9 cellular contexts compared by ENCODE assay signal in genomic region chr7:16739863-16740622, GRCh38. TPM values are rescaled to one million over a fixed set of nuclear protein-coding genes. Genes with fewer than 3 reads are reported as not detected.
A peak's percentile ranks its signal among the peaks of the same experiment; 100 is the strongest.
DNase-seq lines count a peak whose midpoint lies in the region; ATAC-seq and TF ChIP-seq lines count a peak whose summit lies in the region.
"Had no signal": no experiment of that assay in that cellular context is flagged by ENCODE, and none has a peak within 500 bp of the region (broad histone marks: within the 10 kb centered on the region; RNA-seq: fewer than 3 reads in every experiment).

No MANE protein-coding gene starts in this region.

- H3K4me2 ChIP-seq in IMR-90 (ENCODE audit: low read depth, low read length): no peak overlapping the region

- no peak overlapping the region for H4K91ac ChIP-seq in IMR-90 (ENCODE audit: insufficient read depth, low read depth, low read length)

- H3K36me3 ChIP-seq in IMR-90 (ENCODE audit: control insufficient read depth, insufficient read depth, low read length) (no peaks in the 10 kb centered on the region), colonic mucosa (no peaks in the 10 kb centered on the region), mucosa of descending colon (ENCODE audit: low read depth) (no peaks in the 10 kb centered on the region)

- H3K4me1 ChIP-seq in IMR-90 (ENCODE audit: control insufficient read depth, insufficient read depth, low read length) (peaks cover 3% of the 10 kb centered on the region), colonic mucosa (no peaks in the 10 kb centered on the region), mucosa of descending colon (ENCODE audit: low read depth) (peaks cover 5% of the 10 kb centered on the region)

- H3K27me3 ChIP-seq in IMR-90 (ENCODE audit: control insufficient read depth, insufficient read depth, low read length) (no peaks in the 10 kb centered on the region), colonic mucosa (no peaks in the 10 kb centered on the region)

- H4K5ac ChIP-seq in IMR-90 (ENCODE audit: low read depth, low read length): no peak overlapping the region

- H2BK15ac ChIP-seq in IMR-90 (ENCODE audit: low read depth, low read length): no peak overlapping the region

- no peak overlapping the region for H3K14ac ChIP-seq in IMR-90 (replicated peaks; ENCODE audit: low read depth, low read length)

- H3K9me3 ChIP-seq in IMR-90 (ENCODE audit: control insufficient read depth, insufficient read depth, low read length): no peaks in the 10 kb centered on the region
- no peaks in the 10 kb centered on the region for H3K9me3 ChIP-seq in colonic mucosa
- H3K9me3 ChIP-seq in mucosa of descending colon: no peaks in the 10 kb centered on the region

- dilution Hi-C loops in IMR-90 (cut with HindIII; ENCODE audit: low sequenced_read_pairs, unreplicated experiment): no loop called here

- no peaks in the 10 kb centered on the region for H3K79me1 ChIP-seq in IMR-90 (ENCODE audit: low read depth in 1 of 2, low read length in 2 of 2)

- CTCF ChIA-PET in IMR-90 (lab: Yijun Ruan, JAX): no interaction called here

- no peaks in the 10 kb centered on the region for H4K20me1 ChIP-seq in IMR-90 (ENCODE audit: insufficient read depth, low read length)

- no peak overlapping the region for H2AK9ac ChIP-seq in IMR-90 (replicated peaks; ENCODE audit: low read depth, low read length, poor library complexity)

- WGBS in IMR-90 (ENCODE audit: extremely low coverage in 2 of 2, insufficient read length in 1 of 2), 2 experiments: 80% methylated on average over 1 of the region's 6 CpGs; no CpG with 5 or more reads in 1 of the 2 experiments

- H3K27ac ChIP-seq in IMR-90 (ENCODE audit: insufficient read depth, low read length) (peak overlapping the region; percentile 39; the same call in 1 of the 2 replicates), colonic mucosa (no peak overlapping the region)

- ATAC-seq in IMR-90 (ENCODE audit: low read depth) (peak; percentile 97), mucosa of descending colon (peak; percentile 95), GM18858 (IDR thresholded peaks at IDR 0.05; ENCODE audit: unreplicated experiment) (no peak), GM19397 (IDR thresholded peaks at IDR 0.05; ENCODE audit: unreplicated experiment) (no peak)

- DNase-seq in AG10803 (ENCODE audit: low read depth) (peak; percentile 94), IMR-90 (peak; percentile 98), colonic mucosa (peak; percentile 56), mucosa of descending colon (peak in 1 of 3 donors; percentile 57), T-helper 9 cell (no peak), NAMALWA (ENCODE audit: low spot score) (no peak)
- DNase-seq: stimulated activated CD4-positive, alpha-beta T cell treated with anti-CD3 and anti-CD28 coated beads, Interleukin-12 subunit alpha, Interleukin-12 subunit beta, amount 100 ng/mL, for 4 hours had no signal

- no peak for TF ChIP-seq RAD21 in IMR-90 (IDR thresholded peaks at IDR 0.05; ENCODE audit: low read length)

- TF ChIP-seq POLR2A in IMR-90 (IDR thresholded peaks at IDR 0.05; ENCODE audit: low read depth, low read length): no peak

- no TSS peak for BruUV-seq in IMR-90 (replicated peaks; lab: Mats Ljungman, UMichigan)

- H2AFZ ChIP-seq in IMR-90 (replicated peaks; ENCODE audit: low read length, poor library complexity): no peak overlapping the region

- H3K56ac ChIP-seq in IMR-90 (ENCODE audit: extremely low read depth, insufficient read depth, low read length): no peak overlapping the region

- no peak overlapping the region for H4K8ac ChIP-seq in IMR-90 (ENCODE audit: low read depth in 2 of 2, low read length in 2 of 2)

- peak overlapping the region; percentile 72; the same call in 1 of the 2 replicates for H2AK5ac ChIP-seq in IMR-90 (ENCODE audit: low read depth, low read length)

- no peak overlapping the region for H3K18ac ChIP-seq in IMR-90 (ENCODE audit: low read depth, low read length)

- H3K9ac ChIP-seq in IMR-90 (ENCODE audit: low read depth, low read length): no peak overlapping the region
- H3K9ac ChIP-seq in colonic mucosa (ENCODE audit: low read depth in 2 of 2, low read length in 2 of 2): no peak overlapping the region

- no peak overlapping the region for H3K23ac ChIP-seq in IMR-90 (ENCODE audit: low read depth, low read length)

- intact Hi-C loops in IMR-90 (cut with micrococcal nuclease) (no loop called here), colonic mucosa (cut with DNase I) (no loop called here), mucosa of descending colon (cut with DNase I, micrococcal nuclease) (no loop called here)

- in situ Hi-C loops in IMR-90 (cut with MboI; ENCODE audit: low sequenced_read_pairs): no loop called here

- H2BK120ac ChIP-seq in IMR-90 (ENCODE audit: low read depth, low read length): no peak overlapping the region

- TF ChIP-seq CTCF in AG10803 (conservative IDR thresholded peaks at IDR 0.05; ENCODE audit: low read length): no peak
- TF ChIP-seq CTCF in IMR-90 (conservative IDR thresholded peaks at IDR 0.05; ENCODE audit: low read depth, low read length): no peak
- no peak for TF ChIP-seq CTCF in colonic mucosa (IDR thresholded peaks at IDR 0.05)
- no peak for TF ChIP-seq CTCF in mucosa of descending colon (IDR thresholded peaks at IDR 0.05)

- POLR2A ChIA-PET in IMR-90 (lab: Charles Lee; ENCODE audit: unreplicated experiment): interaction anchor here (0.6 kb wide), 1 partner anchor 83 kb away, joined by 3 read pairs; no protein-coding TSS in a partner anchor

- H2BK5ac ChIP-seq in IMR-90 (ENCODE audit: low read depth, low read length, poor library complexity, severe bottlenecking): no peak overlapping the region

- H3K9me1 ChIP-seq in IMR-90 (ENCODE audit: insufficient read depth, low read length): peaks cover 6% of the 10 kb centered on the region; the same call in 1 of the 2 replicates

- no peak overlapping the region for H2BK20ac ChIP-seq in IMR-90 (ENCODE audit: low read depth, low read length)

- H3K4me3 ChIP-seq in AG10803 (ENCODE audit: low read length) (no peak overlapping the region), IMR-90 (ENCODE audit: insufficient read depth, low read depth, low read length) (no peak overlapping the region), colonic mucosa (no peak overlapping the region), mucosa of descending colon (no peak overlapping the region)

- H3K4ac ChIP-seq in IMR-90 (ENCODE audit: low read depth, low read length): peak overlapping the region; percentile 28; the same call in 1 of the 2 replicates

TF ChIP-seq in IMR-90, 13 proteins besides CTCF, POLR2A, EP300 and RAD21:
- TF ChIP-seq RFX5 (IDR thresholded peaks at IDR 0.05; ENCODE audit: low read depth, low read length) (no peak), MXI1 (IDR thresholded peaks at IDR 0.05; ENCODE audit: borderline replicate concordance, low read depth, low read length) (peak; percentile 67; the same call in 1 of the 2 replicates), SMC3 (IDR thresholded peaks at IDR 0.05; ENCODE audit: low read depth, low read length) (no peak), NFE2L2 (IDR thresholded peaks at IDR 0.05; ENCODE audit: low read depth, low read length) (peak; percentile 78), MAFK (IDR thresholded peaks at IDR 0.05; ENCODE audit: low read depth, low read length) (no peak; the same call in 1 of the 2 replicates), RCOR1 (IDR thresholded peaks at IDR 0.05; ENCODE audit: insufficient replicate concordance, low read length) (no peak), FOS (IDR thresholded peaks at IDR 0.05; ENCODE audit: low read depth, low read length) (peak; percentile 85), CEBPB (IDR thresholded peaks at IDR 0.05; ENCODE audit: low read depth, low read length) (peak; percentile 79), MAZ (IDR thresholded peaks at IDR 0.05; ENCODE audit: borderline replicate concordance, low read depth, low read length) (no peak), CHD1 (IDR thresholded peaks at IDR 0.05; ENCODE audit: low read depth, low read length) (no peak), BHLHE40 (IDR thresholded peaks at IDR 0.05; ENCODE audit: low read depth, low read length) (peak; percentile 89)
- TF ChIP-seq, protein P1, sequence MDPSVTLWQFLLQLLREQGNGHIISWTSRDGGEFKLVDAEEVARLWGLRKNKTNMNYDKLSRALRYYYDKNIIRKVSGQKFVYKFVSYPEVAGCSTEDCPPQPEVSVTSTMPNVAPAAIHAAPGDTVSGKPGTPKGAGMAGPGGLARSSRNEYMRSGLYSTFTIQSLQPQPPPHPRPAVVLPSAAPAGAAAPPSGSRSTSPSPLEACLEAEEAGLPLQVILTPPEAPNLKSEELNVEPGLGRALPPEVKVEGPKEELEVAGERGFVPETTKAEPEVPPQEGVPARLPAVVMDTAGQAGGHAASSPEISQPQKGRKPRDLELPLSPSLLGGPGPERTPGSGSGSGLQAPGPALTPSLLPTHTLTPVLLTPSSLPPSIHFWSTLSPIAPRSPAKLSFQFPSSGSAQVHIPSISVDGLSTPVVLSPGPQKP (IDR thresholded peaks at IDR 0.05; ENCODE audit: borderline replicate concordance, low read depth, low read length): no peak
- TF ChIP-seq, protein P2, sequence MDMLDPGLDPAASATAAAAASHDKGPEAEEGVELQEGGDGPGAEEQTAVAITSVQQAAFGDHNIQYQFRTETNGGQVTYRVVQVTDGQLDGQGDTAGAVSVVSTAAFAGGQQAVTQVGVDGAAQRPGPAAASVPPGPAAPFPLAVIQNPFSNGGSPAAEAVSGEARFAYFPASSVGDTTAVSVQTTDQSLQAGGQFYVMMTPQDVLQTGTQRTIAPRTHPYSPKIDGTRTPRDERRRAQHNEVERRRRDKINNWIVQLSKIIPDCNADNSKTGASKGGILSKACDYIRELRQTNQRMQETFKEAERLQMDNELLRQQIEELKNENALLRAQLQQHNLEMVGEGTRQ (IDR thresholded peaks at IDR 0.05; ENCODE audit: low read depth, low read length): peak; percentile 32; the same call in 1 of the 2 replicates
TF ChIP-seq in IMR-90: peak in this region for 6.

RNA-seq across cellular contexts. Expression of gene TSPAN13, which starts 13.5 kb away (rescaled TPM):
- total RNA-seq in IMR-90 (2012; rRNA removed) (3.0 and 6.1 TPM in 2 replicates), colonic mucosa (100 to 1,000 TPM; 151 to 156 TPM), mucosa of descending colon (10 to 100 TPM; 38.9 to 91.4 (median 90.8) TPM)
- 3.6 and 5.0 TPM in 2 replicates for polyA plus RNA-seq in IMR-90 (2012; rRNA removed)
- polyA plus RNA-seq in IMR-90 (2012; cell fraction: cytosol; rRNA removed): 1.5 and 1.7 TPM in 2 replicates
- 0.61 and 2.2 TPM in 2 replicates for polyA plus RNA-seq in IMR-90 (2012; cell fraction: nucleus; rRNA removed; ENCODE audit: low replicate concordance)

Comparison
In these comparisons a context has a peak if more than half of its experiments do, and no peak if none do; other contexts are left out.
1. DNase-seq: peak in AG10803 (single experiment), IMR-90 (single experiment) and colonic mucosa (single experiment); none in T-helper 9 cell (single experiment) and NAMALWA (single experiment).
2. ATAC-seq: peak in IMR-90 (single experiment) and mucosa of descending colon (single experiment); none in GM18858 (single experiment) and GM19397 (single experiment).